Comparison of ENCODE assay signal across 8 cellular contexts in genomic region chr17:67477687-67478086, GRCh38.
DNase-seq lines count a peak whose midpoint lies in the region; ATAC-seq and TF ChIP-seq lines count a peak whose summit lies in the region.

No MANE protein-coding gene starts in this region.

- peak overlapping the region; percentile 86 to 99 (median 96) for H3K27ac Mint-ChIP-seq in naive thymus-derived CD8-positive, alpha-beta T cell

- H3K27ac ChIP-seq in left ventricle myocardium inferior (replicated peaks) (peak overlapping the region; percentile 43), transverse colon (peak overlapping the region; percentile 31 to 51 (median 37))

- no peak for ATAC-seq in Right ventricle myocardium superior (ENCODE audit: poor library complexity)
- peak; percentile 35 to 36 for ATAC-seq in naive thymus-derived CD8-positive, alpha-beta T cell

- H3K36me3 Mint-ChIP-seq in naive thymus-derived CD8-positive, alpha-beta T cell = no peaks in the 10 kb centered on the region

- H3K27me3 Mint-ChIP-seq in naive thymus-derived CD8-positive, alpha-beta T cell = no peaks in the 10 kb centered on the region

- TF ChIP-seq POLR2A in transverse colon (IDR thresholded peaks at IDR 0.05) = no peak

- H3K9me3 ChIP-seq in left ventricle myocardium inferior (replicated peaks) (no peaks in the 10 kb centered on the region), transverse colon (no peaks in the 10 kb centered on the region), HAP-1 (no peaks in the 10 kb centered on the region)

- TF ChIP-seq EP300 in transverse colon (IDR thresholded peaks at IDR 0.05; ENCODE audit: low read depth) = no peak

- in situ Hi-C loops in transverse colon (cut with MboI; ENCODE audit: low pct_ligation_motif_present in 1 of 4, low pct_unique_long_range_greater_than_20kb in 1 of 4, low sequenced_read_pairs in 3 of 4) (loop anchor here in 1 of 4 donors (10.0 to 25.0 kb wide), 3 partner anchors 93 to 210 kb away; no protein-coding TSS in a partner anchor), HAP-1 (cut with MboI; ENCODE audit: low sequenced_read_pairs) (loop anchor here (10.0 kb wide), 1 partner anchor 103 kb away; the partner anchor contains the start of gene PITPNC1)

- WGBS in transverse colon (ENCODE audit: low coverage in 1 of 2), 2 donors = 80 to 83% methylated on average over 1 to 4 of the region's 4 CpGs

- DNase-seq in left ventricle myocardium inferior (no peak), Right ventricle myocardium superior (no peak), transverse colon (no peak), NCI-H510A treated with DMSO at 0.1 percent for 48 hours (lab: John Stamatoyannopoulos, UW) (no peak), UCSD-AML1 (lab: John Stamatoyannopoulos, UW; ENCODE audit: unreplicated experiment) (no peak), HAP-1 (ENCODE audit: low spot score in 2 of 2) (no peak)
- peak in 3 of 4 experiments; percentile 4 to 10 (median 10) for DNase-seq in activated naive CD4-positive, alpha-beta T cell (lab: John Stamatoyannopoulos, UW)
- DNase-seq in naive thymus-derived CD8-positive, alpha-beta T cell = peak in 8 of 10 donors; percentile 14 to 69 (median 34)

- H3K4me3 ChIP-seq in left ventricle myocardium inferior = no peak overlapping the region
- H3K4me3 ChIP-seq in transverse colon = no peak overlapping the region
- no peak overlapping the region for H3K4me3 ChIP-seq in HAP-1

- H3K4me1 ChIP-seq in left ventricle myocardium inferior = peaks cover 60% of the 10 kb centered on the region
- H3K4me1 ChIP-seq in transverse colon = peaks cover 0 to 20% (median 5%) of the 10 kb centered on the region in 4 donors
- H3K4me1 ChIP-seq in HAP-1 = peaks cover 9% of the 10 kb centered on the region

- intact Hi-C loops in left ventricle myocardium inferior (cut with micrococcal nuclease) = no loop called here
- intact Hi-C loops in Right ventricle myocardium superior (cut with DNase I) = loop anchor here (5.0 kb wide), 1 partner anchor 100 kb away; the partner anchor contains the start of gene PITPNC1
- intact Hi-C loops in transverse colon (cut with DNase I; ENCODE audit: low total_unique reads) = loop anchor here (5.0 to 10.0 kb wide), 2 partner anchors 85 to 103 kb away; partner anchors contain the start of gene PITPNC1

- H3K4me3 Mint-ChIP-seq in naive thymus-derived CD8-positive, alpha-beta T cell = peak overlapping the region; percentile 75 to 91 (median 84)

- POLR2A ChIA-PET in naive thymus-derived CD8-positive, alpha-beta T cell (lab: Charles Lee) = interaction anchor here (0.6 to 25.4 kb wide), 13 partner anchors 9 to 162 kb away, joined by 3 to 824 read pairs (median 5); partner anchors contain the start of gene PITPNC1

- H3K4me1 Mint-ChIP-seq in naive thymus-derived CD8-positive, alpha-beta T cell = peaks cover 50 to 86% (median 77%) of the 10 kb centered on the region in 4 donors

- H3K27me3 ChIP-seq in left ventricle myocardium inferior (ENCODE audit: low read depth) (no peaks in the 10 kb centered on the region), transverse colon (no peaks in the 10 kb centered on the region), HAP-1 (ENCODE audit: low read depth) (no peaks in the 10 kb centered on the region)

- TF ChIP-seq CTCF in left ventricle myocardium inferior (IDR thresholded peaks at IDR 0.05; ENCODE audit: borderline replicate concordance) = no peak
- TF ChIP-seq CTCF in transverse colon (IDR thresholded peaks at IDR 0.05) = no peak

- H3K9me3 Mint-ChIP-seq in naive thymus-derived CD8-positive, alpha-beta T cell = no peaks in the 10 kb centered on the region

- H3K36me3 ChIP-seq in left ventricle myocardium inferior (no peaks in the 10 kb centered on the region), transverse colon (no peaks in the 10 kb centered on the region), HAP-1 (replicated peaks) (no peaks in the 10 kb centered on the region)

Comparison
In these comparisons a context has a peak if more than half of its experiments do, and no peak if none do; other contexts are left out.
1. DNase-seq: peak in activated naive CD4-positive, alpha-beta T cell (3 of 4) and naive thymus-derived CD8-positive, alpha-beta T cell (8 of 10); none in left ventricle myocardium inferior (single experiment), Right ventricle myocardium superior (single experiment), transverse colon (single experiment), NCI-H510A treated with DMSO at 0.1 percent for 48 hours (single experiment), UCSD-AML1 (single experiment) and HAP-1 (0 of 2).